Comparison of ENCODE assay signal across 21 cellular contexts in genomic region chr19:41478171-41478570, GRCh38. TPM values are rescaled to one million over a fixed set of nuclear protein-coding genes. Genes with fewer than 3 reads are reported as not detected.
"Had no signal": no experiment of that assay in that cellular context is flagged by ENCODE, and none has a peak within 500 bp of the region (broad histone marks: within the 10 kb centered on the region; RNA-seq: fewer than 3 reads in every experiment).

No MANE protein-coding gene starts in this region.

- H3K4me2 ChIP-seq: SK-N-SH, smooth muscle cell had no signal

- DNase-seq: activated CD4-positive, alpha-beta T cell treated with anti-CD3 and anti-CD28 coated beads, Interleukin-2, amount 50 U/mL, for 48 hours; activated naive CD4-positive, alpha-beta T cell treated with anti-CD3 and anti-CD28 coated beads for 36 hours; activated naive CD8-positive, alpha-beta T cell treated with anti-CD3 and anti-CD28 coated beads, Interleukin-2, amount 50 U/mL, for 24 hours; effector memory CD8-positive, alpha-beta T cell; hippocampal formation; mucosa of descending colon; naive thymus-derived CD4-positive, alpha-beta T cell; posterior cingulate gyrus; SK-N-SH; stimulated activated naive CD8-positive, alpha-beta T cell treated with anti-CD3 and anti-CD28 coated beads, Interleukin-15, amount 100 ng/mL, for 72 hours; T-cell; T-helper 9 cell had no signal

- H3K36me3 ChIP-seq: ascending aorta, breast epithelium, neutrophil, thoracic aorta, vagina had no signal

- H3K4me1 ChIP-seq: ascending aorta, breast epithelium, vagina had no signal

- ATAC-seq: activated naive CD8-positive, alpha-beta T cell treated with anti-CD3 and anti-CD28 coated beads, Interleukin-2, amount 50 U/mL, for 24 hours; activated T-helper 17 cell treated with anti-CD3 and anti-CD28 coated beads, Interleukin-2, amount 50 U/mL, for 72 hours; effector memory CD8-positive, alpha-beta T cell; mucosa of descending colon; naive thymus-derived CD4-positive, alpha-beta T cell; stimulated activated naive CD8-positive, alpha-beta T cell treated with anti-CD3 and anti-CD28 coated beads, Interleukin-15, amount 100 ng/mL, for 72 hours; T-cell had no signal

- H3K9me3 ChIP-seq: ascending aorta, breast epithelium, mucosa of descending colon, neutrophil, SK-N-SH, thoracic aorta, vagina had no signal

- H3K27ac ChIP-seq: ascending aorta, neutrophil, thoracic aorta, vagina had no signal

- H3K4me3 ChIP-seq: ascending aorta, breast epithelium, mucosa of descending colon, smooth muscle cell, thoracic aorta, vagina had no signal

- H3K27me3 ChIP-seq: ascending aorta, vagina had no signal

RNA-seq across cellular contexts. Expression of gene ERICH4, which starts 35.2 kb away (rescaled TPM):
- total RNA-seq: activated naive CD4-positive, alpha-beta T cell treated with anti-CD3 and anti-CD28 coated beads for 36 hours; activated T-helper 17 cell treated with anti-CD3 and anti-CD28 coated beads, Interleukin-2, amount 50 U/mL, for 72 hours; ascending aorta; breast epithelium; cerebellum; mucosa of descending colon; naive thymus-derived CD4-positive, alpha-beta T cell; smooth muscle cell; thoracic aorta; vagina had no signal
- polyA plus RNA-seq: esophagus; naive thymus-derived CD4-positive, alpha-beta T cell; SK-N-SH; smooth muscle cell had no signal

RNA-seq across cellular contexts. Expression of gene B3GNT8, which starts 51.0 kb away (rescaled TPM):
- polyA plus RNA-seq: SK-N-SH had no signal
